In genomic region chr1:31447210-31447609, GRCh38 we compare ENCODE assay signal across 1 cellular context.
A peak's percentile ranks its signal among the peaks of the same experiment; 100 is the strongest.
TF ChIP-seq lines count a peak whose summit lies in the region.

No MANE protein-coding gene starts in this region.

TF ChIP-seq in HepG2, 621 proteins besides CTCF, POLR2A, EP300 and RAD21 (continued from another document):
- TF ChIP-seq, protein P1, sequence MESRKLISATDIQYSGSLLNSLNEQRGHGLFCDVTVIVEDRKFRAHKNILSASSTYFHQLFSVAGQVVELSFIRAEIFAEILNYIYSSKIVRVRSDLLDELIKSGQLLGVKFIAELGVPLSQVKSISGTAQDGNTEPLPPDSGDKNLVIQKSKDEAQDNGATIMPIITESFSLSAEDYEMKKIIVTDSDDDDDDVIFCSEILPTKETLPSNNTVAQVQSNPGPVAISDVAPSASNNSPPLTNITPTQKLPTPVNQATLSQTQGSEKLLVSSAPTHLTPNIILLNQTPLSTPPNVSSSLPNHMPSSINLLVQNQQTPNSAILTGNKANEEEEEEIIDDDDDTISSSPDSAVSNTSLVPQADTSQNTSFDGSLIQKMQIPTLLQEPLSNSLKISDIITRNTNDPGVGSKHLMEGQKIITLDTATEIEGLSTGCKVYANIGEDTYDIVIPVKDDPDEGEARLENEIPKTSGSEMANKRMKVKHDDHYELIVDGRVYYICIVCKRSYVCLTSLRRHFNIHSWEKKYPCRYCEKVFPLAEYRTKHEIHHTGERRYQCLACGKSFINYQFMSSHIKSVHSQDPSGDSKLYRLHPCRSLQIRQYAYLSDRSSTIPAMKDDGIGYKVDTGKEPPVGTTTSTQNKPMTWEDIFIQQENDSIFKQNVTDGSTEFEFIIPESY (CRISPR knock-in tag; IDR thresholded peaks at IDR 0.05) = peak; percentile 47; the same call in 1 of the 2 replicates
- TF ChIP-seq IKZF4 (CRISPR knock-in tag; IDR thresholded peaks at IDR 0.05; ENCODE audit: borderline replicate concordance, low read depth, not compliant biosample characterization) (peak; percentile 39), NCOA2 (CRISPR knock-in tag; IDR thresholded peaks at IDR 0.05) (0 out of 2 replicates have a peak, but pooled peaks have one; percentile 31), HMGA1 (CRISPR knock-in tag; conservative IDR thresholded peaks at IDR 0.05) (no peak), SIX1 (CRISPR knock-in tag; IDR thresholded peaks at IDR 0.05; ENCODE audit: borderline replicate concordance) (no peak), ATF7 (IDR thresholded peaks at IDR 0.05) (no peak), ATF7 (CRISPR knock-in tag; IDR thresholded peaks at IDR 0.05) (no peak), ZGPAT (CRISPR knock-in tag; IDR thresholded peaks at IDR 0.05) (peak; percentile 47; the same call in 1 of the 2 replicates), ZNF550 (CRISPR knock-in tag; IDR thresholded peaks at IDR 0.05; ENCODE audit: borderline replicate concordance) (no peak), GABPA (IDR thresholded peaks at IDR 0.05; ENCODE audit: low read depth, low read length) (no peak), GABPA (CRISPR knock-in tag; IDR thresholded peaks at IDR 0.05; ENCODE audit: low read depth) (peak; percentile 70), MED1 (CRISPR knock-in tag; IDR thresholded peaks at IDR 0.05) (peak; percentile 94), SOX6 (IDR thresholded peaks at IDR 0.05) (no peak), SOX6 (CRISPR knock-in tag; IDR thresholded peaks at IDR 0.05) (0 out of 2 replicates have a peak, but pooled peaks have one; percentile 27), NFIC (IDR thresholded peaks at IDR 0.05; ENCODE audit: low read length) (no peak), ZFX (CRISPR knock-in tag; IDR thresholded peaks at IDR 0.05; ENCODE audit: low read depth) (peak; percentile 69), PPARG (CRISPR knock-in tag; conservative IDR thresholded peaks at IDR 0.05) (peak; percentile 85), KLF6 (CRISPR knock-in tag; IDR thresholded peaks at IDR 0.05) (no peak), EEA1 (CRISPR knock-in tag; IDR thresholded peaks at IDR 0.05; ENCODE audit: borderline replicate concordance) (no peak), POLR2AphosphoS5 (IDR thresholded peaks at IDR 0.05; ENCODE audit: low read depth, low read length) (no peak), ZBTB37 (CRISPR knock-in tag; IDR thresholded peaks at IDR 0.05) (no peak), TFAP4 (IDR thresholded peaks at IDR 0.05; ENCODE audit: borderline replicate concordance, low read depth) (no peak), NCOA5 (CRISPR knock-in tag; IDR thresholded peaks at IDR 0.05) (no peak), CHD4 (IDR thresholded peaks at IDR 0.05; ENCODE audit: borderline replicate concordance, low read length) (peak; percentile 48; the same call in 1 of the 2 replicates), HDAC6 (IDR thresholded peaks at IDR 0.05; ENCODE audit: low read depth, low read length) (no peak), TP53 (CRISPR knock-in tag; conservative IDR thresholded peaks at IDR 0.05) (no peak), CREB1 (IDR thresholded peaks at IDR 0.05) (no peak), CREB1 (CRISPR knock-in tag; IDR thresholded peaks at IDR 0.05) (peak; percentile 73), FOXO1 (CRISPR knock-in tag; IDR thresholded peaks at IDR 0.05) (peak; percentile 56; the same call in 1 of the 2 replicates), MTA1 (CRISPR knock-in tag; IDR thresholded peaks at IDR 0.05; ENCODE audit: borderline replicate concordance) (no peak), ZNF569 (CRISPR knock-in tag; IDR thresholded peaks at IDR 0.05; ENCODE audit: borderline replicate concordance) (no peak), ZNF891 (CRISPR knock-in tag; IDR thresholded peaks at IDR 0.05) (no peak), ZNF446 (CRISPR knock-in tag; IDR thresholded peaks at IDR 0.05) (no peak), ZNF3 (CRISPR knock-in tag; IDR thresholded peaks at IDR 0.05) (no peak), FOXK1 (CRISPR knock-in tag; IDR thresholded peaks at IDR 0.05; ENCODE audit: borderline replicate concordance, low read depth) (0 out of 2 replicates have a peak, but pooled peaks have one; percentile 18), PRMT3 (CRISPR knock-in tag; IDR thresholded peaks at IDR 0.05; ENCODE audit: borderline replicate concordance, low read depth) (no peak), PAX8 (CRISPR knock-in tag; IDR thresholded peaks at IDR 0.05; ENCODE audit: borderline replicate concordance) (no peak), ZNF24 (IDR thresholded peaks at IDR 0.05) (peak; percentile 94), SP5 (CRISPR knock-in tag; IDR thresholded peaks at IDR 0.05; ENCODE audit: borderline replicate concordance, low read depth) (peak; percentile 43; the same call in 1 of the 2 replicates), ARID5B (CRISPR knock-in tag; IDR thresholded peaks at IDR 0.05) (peak; percentile 66), ZMYM4 (CRISPR knock-in tag; IDR thresholded peaks at IDR 0.05) (peak; percentile 60), SMC3 (IDR thresholded peaks at IDR 0.05; ENCODE audit: low read length) (peak; percentile 9; the same call in 1 of the 2 replicates), ZNF441 (CRISPR knock-in tag; IDR thresholded peaks at IDR 0.05; ENCODE audit: borderline replicate concordance) (peak; percentile 43; the same call in 1 of the 2 replicates), FOXP1 (IDR thresholded peaks at IDR 0.05) (no peak), FOXP1 (CRISPR knock-in tag; IDR thresholded peaks at IDR 0.05) (peak; percentile 48; the same call in 1 of the 2 replicates), ZFP36L1 (CRISPR knock-in tag; IDR thresholded peaks at IDR 0.05) (0 out of 2 replicates have a peak, but pooled peaks have one; percentile 53), GATAD2A (CRISPR knock-in tag; IDR thresholded peaks at IDR 0.05) (peak; percentile 78), DR1 (CRISPR knock-in tag; IDR thresholded peaks at IDR 0.05) (no peak), MED8 (CRISPR knock-in tag; IDR thresholded peaks at IDR 0.05; ENCODE audit: insufficient replicate concordance) (no peak), ZMAT3 (CRISPR knock-in tag; conservative IDR thresholded peaks at IDR 0.05) (0 out of 2 replicates have a peak, but pooled peaks have one; percentile 30), SSRP1 (CRISPR knock-in tag; IDR thresholded peaks at IDR 0.05) (no peak)
- TF ChIP-seq, protein P2, sequence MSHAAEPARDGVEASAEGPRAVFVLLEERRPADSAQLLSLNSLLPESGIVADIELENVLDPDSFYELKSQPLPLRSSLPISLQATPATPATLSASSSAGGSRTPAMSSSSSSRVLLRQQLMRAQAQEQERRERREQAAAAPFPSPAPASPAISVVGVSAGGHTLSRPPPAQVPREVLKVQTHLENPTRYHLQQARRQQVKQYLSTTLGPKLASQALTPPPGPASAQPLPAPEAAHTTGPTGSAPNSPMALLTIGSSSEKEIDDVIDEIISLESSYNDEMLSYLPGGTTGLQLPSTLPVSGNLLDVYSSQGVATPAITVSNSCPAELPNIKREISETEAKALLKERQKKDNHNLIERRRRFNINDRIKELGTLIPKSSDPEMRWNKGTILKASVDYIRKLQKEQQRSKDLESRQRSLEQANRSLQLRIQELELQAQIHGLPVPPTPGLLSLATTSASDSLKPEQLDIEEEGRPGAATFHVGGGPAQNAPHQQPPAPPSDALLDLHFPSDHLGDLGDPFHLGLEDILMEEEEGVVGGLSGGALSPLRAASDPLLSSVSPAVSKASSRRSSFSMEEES (CRISPR knock-in tag; IDR thresholded peaks at IDR 0.05) = peak; percentile 64; the same call in 1 of the 2 replicates
- TF ChIP-seq, protein P3, sequence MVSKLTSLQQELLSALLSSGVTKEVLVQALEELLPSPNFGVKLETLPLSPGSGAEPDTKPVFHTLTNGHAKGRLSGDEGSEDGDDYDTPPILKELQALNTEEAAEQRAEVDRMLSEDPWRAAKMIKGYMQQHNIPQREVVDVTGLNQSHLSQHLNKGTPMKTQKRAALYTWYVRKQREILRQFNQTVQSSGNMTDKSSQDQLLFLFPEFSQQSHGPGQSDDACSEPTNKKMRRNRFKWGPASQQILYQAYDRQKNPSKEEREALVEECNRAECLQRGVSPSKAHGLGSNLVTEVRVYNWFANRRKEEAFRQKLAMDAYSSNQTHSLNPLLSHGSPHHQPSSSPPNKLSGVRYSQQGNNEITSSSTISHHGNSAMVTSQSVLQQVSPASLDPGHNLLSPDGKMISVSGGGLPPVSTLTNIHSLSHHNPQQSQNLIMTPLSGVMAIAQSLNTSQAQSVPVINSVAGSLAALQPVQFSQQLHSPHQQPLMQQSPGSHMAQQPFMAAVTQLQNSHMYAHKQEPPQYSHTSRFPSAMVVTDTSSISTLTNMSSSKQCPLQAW (CRISPR knock-in tag; IDR thresholded peaks at IDR 0.05) = peak; percentile 74
- TF ChIP-seq, protein P4, sequence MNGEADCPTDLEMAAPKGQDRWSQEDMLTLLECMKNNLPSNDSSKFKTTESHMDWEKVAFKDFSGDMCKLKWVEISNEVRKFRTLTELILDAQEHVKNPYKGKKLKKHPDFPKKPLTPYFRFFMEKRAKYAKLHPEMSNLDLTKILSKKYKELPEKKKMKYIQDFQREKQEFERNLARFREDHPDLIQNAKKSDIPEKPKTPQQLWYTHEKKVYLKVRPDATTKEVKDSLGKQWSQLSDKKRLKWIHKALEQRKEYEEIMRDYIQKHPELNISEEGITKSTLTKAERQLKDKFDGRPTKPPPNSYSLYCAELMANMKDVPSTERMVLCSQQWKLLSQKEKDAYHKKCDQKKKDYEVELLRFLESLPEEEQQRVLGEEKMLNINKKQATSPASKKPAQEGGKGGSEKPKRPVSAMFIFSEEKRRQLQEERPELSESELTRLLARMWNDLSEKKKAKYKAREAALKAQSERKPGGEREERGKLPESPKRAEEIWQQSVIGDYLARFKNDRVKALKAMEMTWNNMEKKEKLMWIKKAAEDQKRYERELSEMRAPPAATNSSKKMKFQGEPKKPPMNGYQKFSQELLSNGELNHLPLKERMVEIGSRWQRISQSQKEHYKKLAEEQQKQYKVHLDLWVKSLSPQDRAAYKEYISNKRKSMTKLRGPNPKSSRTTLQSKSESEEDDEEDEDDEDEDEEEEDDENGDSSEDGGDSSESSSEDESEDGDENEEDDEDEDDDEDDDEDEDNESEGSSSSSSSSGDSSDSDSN (CRISPR knock-in tag; IDR thresholded peaks at IDR 0.05) = no peak
